In the genomic region with DNA sequence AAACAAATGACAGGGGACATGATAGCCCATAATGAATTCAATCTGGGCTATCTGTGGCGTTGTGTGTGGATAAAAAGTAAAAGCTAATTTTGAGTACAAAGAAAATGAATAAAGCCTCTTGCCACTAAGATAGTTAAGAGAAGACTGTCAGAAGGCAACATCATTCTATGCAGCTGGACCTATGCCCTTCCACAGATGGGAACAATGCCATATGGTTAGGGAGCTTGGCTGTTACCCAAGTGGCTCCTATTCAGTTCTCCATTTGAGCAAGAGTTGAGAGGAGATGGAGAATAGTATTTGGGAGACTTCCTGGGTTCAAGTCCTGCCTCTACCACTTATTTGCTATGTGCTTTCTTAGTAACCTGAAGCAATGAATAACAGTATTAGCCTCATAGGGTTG, we compare ENCODE assay signal across 14 cellular contexts.
DNase-seq lines count a peak whose midpoint lies in the region; FAIRE-seq and TF ChIP-seq lines count a peak whose summit lies in the region.
"Had no signal": no experiment of that assay in that cellular context is flagged by ENCODE, and none has a peak within 500 bp of the region (broad histone marks: within the 10 kb centered on the region; RNA-seq: fewer than 3 reads in every experiment).

No MANE protein-coding gene starts in this region.

- no peak overlapping the region for H3K18ac ChIP-seq in trophoblast cell (ENCODE audit: low read length)

- peaks cover 46 to 58% (median 52%) of the 10 kb centered on the region in 3 donors for H3K4me1 Mint-ChIP-seq in IgD-negative memory B cell
- peaks cover 46% of the 10 kb centered on the region for H3K4me1 Mint-ChIP-seq in astrocyte (ENCODE audit: low read depth, unreplicated experiment)

- no peaks in the 10 kb centered on the region for H3K36me3 ChIP-seq in astrocyte (ENCODE audit: insufficient read depth, low read length)
- H3K36me3 ChIP-seq in trophoblast cell (ENCODE audit: control insufficient read depth in 1 of 2, insufficient read depth in 2 of 2, low read length in 2 of 2): no peaks in the 10 kb centered on the region
- H3K36me3 ChIP-seq: gastroesophageal sphincter, thoracic aorta had no signal

- no peak overlapping the region for H2AFZ ChIP-seq in astrocyte (ENCODE audit: low read depth, low read length)
- no peak overlapping the region for H2AFZ ChIP-seq in trophoblast cell (ENCODE audit: insufficient read depth, low read length, poor library complexity)

- H3K27ac ChIP-seq in astrocyte (ENCODE audit: low read depth, low read length) (no peak overlapping the region), layer of hippocampus (ENCODE audit: low read depth, low read length) (peak overlapping the region; percentile 49), trophoblast cell (ENCODE audit: low read depth, low read length) (no peak overlapping the region)
- H3K27ac ChIP-seq: gastroesophageal sphincter, SK-N-MC, thoracic aorta had no signal

- H2BK12ac ChIP-seq in trophoblast cell (ENCODE audit: low read length): no peak overlapping the region

- no peak overlapping the region for H3K23ac ChIP-seq in trophoblast cell (ENCODE audit: low read length)

- WGBS in trophoblast cell (ENCODE audit: extremely low coverage, insufficient coverage, insufficient read length): no CpG with 5 or more reads among the region's 1 CpG

- H2BK120ac ChIP-seq in trophoblast cell (ENCODE audit: insufficient read depth, low read length, poor library complexity): no peak overlapping the region

- H3K79me2 ChIP-seq in astrocyte (ENCODE audit: insufficient read depth, low read length): no peaks in the 10 kb centered on the region
- no peaks in the 10 kb centered on the region for H3K79me2 ChIP-seq in trophoblast cell (ENCODE audit: control insufficient read depth, insufficient read depth, low read length, poor library complexity)

- H3K14ac ChIP-seq in trophoblast cell (ENCODE audit: low read length): no peak overlapping the region

- DNase-seq in Ammon's horn (ENCODE audit: low spot score): peak; percentile 58
- DNase-seq in astrocyte (ENCODE audit: low read depth): peak; percentile 32
- no peak for DNase-seq in trophoblast cell
- no peak for DNase-seq in GM20000 (ENCODE audit: low spot score)
- no peak for DNase-seq in NCI-H2227 (lab: John Stamatoyannopoulos, UW; ENCODE audit: unreplicated experiment)
- DNase-seq in cerebellum (ENCODE audit: low spot score): no peak
- DNase-seq: posterior cingulate gyrus; stimulated activated CD4-positive, alpha-beta T cell treated with anti-CD3 and anti-CD28 coated beads, Interleukin-15, amount 100 ng/mL, for 24 hours had no signal

- H4K91ac ChIP-seq in trophoblast cell (ENCODE audit: low read depth, low read length): no peak overlapping the region

- no peak overlapping the region for H3K4ac ChIP-seq in trophoblast cell (ENCODE audit: low read depth, low read length)

- no peaks in the 10 kb centered on the region for H3K9me3 Mint-ChIP-seq in IgD-negative memory B cell
- H3K9me3 Mint-ChIP-seq in astrocyte (ENCODE audit: unreplicated experiment): no peaks in the 10 kb centered on the region
- H3K9me3 Mint-ChIP-seq: activated naive CD4-positive, alpha-beta T cell treated with anti-CD3 and anti-CD28 coated beads, Interleukin-2, amount 50 U/mL, for 24 hours had no signal

- no peaks in the 10 kb centered on the region for H3K27me3 ChIP-seq in astrocyte (ENCODE audit: insufficient read depth, low read length)
- no peaks in the 10 kb centered on the region for H3K27me3 ChIP-seq in layer of hippocampus (ENCODE audit: control insufficient read depth, insufficient read depth, low read length)
- no peaks in the 10 kb centered on the region for H3K27me3 ChIP-seq in trophoblast cell (ENCODE audit: insufficient read depth, low read length)
- H3K27me3 ChIP-seq: gastroesophageal sphincter had no signal

- TF ChIP-seq CTCF in astrocyte (IDR thresholded peaks at IDR 0.05; ENCODE audit: insufficient read depth, low read depth, low read length) (no peak), GM20000 (IDR thresholded peaks at IDR 0.05; ENCODE audit: extremely low read depth, missing control alignments) (no peak)

- no peak for FAIRE-seq in astrocyte (lab: Jason Lieb, UNC)

- no peaks in the 10 kb centered on the region for H4K20me1 ChIP-seq in astrocyte (ENCODE audit: insufficient read depth, low read length)

- no peak overlapping the region for H2AK5ac ChIP-seq in trophoblast cell (ENCODE audit: low read length)

- no peaks in the 10 kb centered on the region for H3K36me3 Mint-ChIP-seq in IgD-negative memory B cell
- no peaks in the 10 kb centered on the region for H3K36me3 Mint-ChIP-seq in astrocyte (ENCODE audit: low read depth, unreplicated experiment)
- H3K36me3 Mint-ChIP-seq: activated naive CD4-positive, alpha-beta T cell treated with anti-CD3 and anti-CD28 coated beads, Interleukin-2, amount 50 U/mL, for 24 hours had no signal

- H3K27ac Mint-ChIP-seq in IgD-negative memory B cell: peak overlapping the region in 2 of 3 donors; percentile 1 to 85
- H3K27ac Mint-ChIP-seq in astrocyte (ENCODE audit: unreplicated experiment): no peak overlapping the region

- H3K27me3 Mint-ChIP-seq in IgD-negative memory B cell (peaks cover 2% of the 10 kb centered on the region), astrocyte (ENCODE audit: low read depth, unreplicated experiment) (no peaks in the 10 kb centered on the region)
- H3K27me3 Mint-ChIP-seq: activated naive CD4-positive, alpha-beta T cell treated with anti-CD3 and anti-CD28 coated beads, Interleukin-2, amount 50 U/mL, for 24 hours had no signal

- H3K4me3 ChIP-seq in astrocyte (ENCODE audit: insufficient read depth, low read depth, low read length) (no peak overlapping the region), trophoblast cell (ENCODE audit: low read depth, low read length) (no peak overlapping the region)
- H3K4me3 ChIP-seq: gastroesophageal sphincter, SK-N-MC, thoracic aorta had no signal

- no peak overlapping the region for H2BK5ac ChIP-seq in trophoblast cell (ENCODE audit: low read depth, low read length, poor library complexity)

- no peak overlapping the region for H4K8ac ChIP-seq in trophoblast cell (ENCODE audit: low read depth, low read length)

- H3K9ac ChIP-seq in astrocyte (ENCODE audit: low read length) (no peak overlapping the region), trophoblast cell (ENCODE audit: low read length) (no peak overlapping the region)

- peaks cover 26% of the 10 kb centered on the region for H3K4me1 ChIP-seq in astrocyte (ENCODE audit: insufficient read depth, low read length)
- H3K4me1 ChIP-seq in trophoblast cell (ENCODE audit: control insufficient read depth in 1 of 2, insufficient read depth in 2 of 2, low read length in 2 of 2): peaks cover 3 to 9% of the 10 kb centered on the region in 2 experiments

- H3K4me3 Mint-ChIP-seq in IgD-negative memory B cell (no peak overlapping the region), astrocyte (ENCODE audit: unreplicated experiment) (no peak overlapping the region)

- H4K12ac ChIP-seq in trophoblast cell (ENCODE audit: low read depth, low read length): no peak overlapping the region

- peaks cover 4% of the 10 kb centered on the region for H3K79me1 ChIP-seq in trophoblast cell (ENCODE audit: low read length)

- H3K9me3 ChIP-seq in astrocyte (ENCODE audit: insufficient read depth, low read depth, low read length) (no peaks in the 10 kb centered on the region), trophoblast cell (ENCODE audit: insufficient read depth, low read depth, low read length) (no peaks in the 10 kb centered on the region)
- H3K9me3 ChIP-seq: gastroesophageal sphincter, thoracic aorta had no signal

- H3K4me2 ChIP-seq in astrocyte (ENCODE audit: low read length): no peak overlapping the region
- no peak overlapping the region for H3K4me2 ChIP-seq in trophoblast cell (ENCODE audit: low read length)

Comparison
In these comparisons a context has a peak if more than half of its experiments do, and no peak if none do; other contexts are left out.
1. DNase-seq: peak in Ammon's horn (single experiment) and astrocyte (single experiment); none in trophoblast cell (0 of 2), GM20000 (single experiment), NCI-H2227 (single experiment) and cerebellum (single experiment).